ENCODE assay signal across 8 cellular contexts in genomic region chr21:41169258-41169576, GRCh38. TPM values are rescaled to one million over a fixed set of nuclear protein-coding genes. Genes with fewer than 3 reads are reported as not detected.
A peak's percentile ranks its signal among the peaks of the same experiment; 100 is the strongest.
DNase-seq lines count a peak whose midpoint lies in the region; ATAC-seq and TF ChIP-seq lines count a peak whose summit lies in the region.

No MANE protein-coding gene starts in this region.

- BruUV-seq in OCI-LY7 (replicated peaks; lab: Mats Ljungman, UMichigan), result no TSS peak

- H3K9ac ChIP-seq in Loucy (ENCODE audit: low read depth, low read length, poor library complexity, severe bottlenecking), result peak overlapping the region; percentile 57

- H3K36me3 Mint-ChIP-seq in endothelial cell (ENCODE audit: low read depth, unreplicated experiment) (peaks cover 14% of the 10 kb centered on the region), nephron (ENCODE audit: low read depth) (no peaks in the 10 kb centered on the region)

- H4K20me1 ChIP-seq in Loucy (ENCODE audit: insufficient read depth, low read length, poor library complexity, severe bottlenecking) (peaks cover 8% of the 10 kb centered on the region), OCI-LY7 (ENCODE audit: insufficient read depth, low read length) (no peaks in the 10 kb centered on the region)

- POLR2A ChIA-PET in OCI-LY7 (lab: Charles Lee), result no interaction called here

- H3K9me3 ChIP-seq in Loucy (ENCODE audit: insufficient read depth, low read depth, low read length) (no peaks in the 10 kb centered on the region), OCI-LY7 (ENCODE audit: low read length) (no peaks in the 10 kb centered on the region)

- H3K27me3 ChIP-seq in ACC112 (ENCODE audit: insufficient read depth, low read length) (peaks cover 15% of the 10 kb centered on the region; the same call in 1 of the 2 replicates), Loucy (ENCODE audit: insufficient read depth, low read length, poor library complexity, severe bottlenecking) (no peaks in the 10 kb centered on the region)

- DNase-seq in endothelial cell (ENCODE audit: low spot score), result no peak
- DNase-seq in ACHN, result no peak
- DNase-seq in posterior cingulate gyrus, result no peak
- no peak for DNase-seq in OCI-LY7 (ENCODE audit: low spot score)

- H3K4me1 ChIP-seq in ACC112 (ENCODE audit: control insufficient read depth, insufficient read depth, low read length, unreplicated experiment) (peaks cover 7% of the 10 kb centered on the region), Loucy (ENCODE audit: insufficient read depth, low read length, poor library complexity, severe bottlenecking) (peaks cover 42% of the 10 kb centered on the region), OCI-LY7 (ENCODE audit: insufficient read depth, low read length, poor library complexity, severe bottlenecking) (no peaks in the 10 kb centered on the region)

- peak overlapping the region; percentile 92 for H3K4me3 Mint-ChIP-seq in endothelial cell (ENCODE audit: unreplicated experiment)
- peak overlapping the region; percentile 89 to 96 (median 92) for H3K4me3 Mint-ChIP-seq in nephron

- H3K36me3 ChIP-seq in ACC112 (ENCODE audit: insufficient read depth, low read length) (no peaks in the 10 kb centered on the region), Loucy (ENCODE audit: insufficient read depth, low read length) (no peaks in the 10 kb centered on the region), OCI-LY7 (ENCODE audit: insufficient read depth, low read length) (no peaks in the 10 kb centered on the region)

- H2AFZ ChIP-seq in ACC112 (ENCODE audit: low read length, unreplicated experiment) (peak overlapping the region; percentile 62), Loucy (ENCODE audit: low read length) (no peak overlapping the region), OCI-LY7 (ENCODE audit: low read length) (no peak overlapping the region)

- 0 out of 2 replicates have a peak, but pooled peaks cover 4% of the 10 kb centered on the region for H3F3A ChIP-seq in Loucy (ENCODE audit: low read depth)

- H3K27ac Mint-ChIP-seq in endothelial cell (ENCODE audit: unreplicated experiment) (peak overlapping the region; percentile 70), nephron (peak overlapping the region in 2 of 3 experiments; percentile 77 to 83)

- CTCF ChIA-PET in OCI-LY7 (lab: Charles Lee; ENCODE audit: unreplicated experiment), result no interaction called here

- no peaks in the 10 kb centered on the region for H3K9me3 Mint-ChIP-seq in endothelial cell (ENCODE audit: unreplicated experiment)
- no peaks in the 10 kb centered on the region for H3K9me3 Mint-ChIP-seq in nephron

- in situ Hi-C loops in ACHN (cut with HindIII; ENCODE audit: low pct_ligation_motif_present, low pct_unique_long_range_greater_than_20kb, low sequenced_read_pairs), result no loop called here

- H3K4me1 Mint-ChIP-seq in endothelial cell (ENCODE audit: unreplicated experiment) (peaks cover 33% of the 10 kb centered on the region), nephron (peaks cover 27% of the 10 kb centered on the region)

- no peak for ATAC-seq in GM21447 (IDR thresholded peaks at IDR 0.05; ENCODE audit: unreplicated experiment)

- H3K4me2 ChIP-seq in Loucy (ENCODE audit: low read depth, low read length, poor library complexity, severe bottlenecking) (peak overlapping the region; percentile 92), OCI-LY7 (ENCODE audit: low read length) (no peak overlapping the region)

- H3K27me3 Mint-ChIP-seq in endothelial cell (ENCODE audit: unreplicated experiment) (peaks cover 11% of the 10 kb centered on the region), nephron (ENCODE audit: low read depth) (peaks cover 16% of the 10 kb centered on the region)

- H3K27ac ChIP-seq in ACC112 (ENCODE audit: low read depth, low read length) (no peak overlapping the region), OCI-LY7 (ENCODE audit: low read depth, low read length, poor library complexity, severe bottlenecking) (no peak overlapping the region)

- no peaks in the 10 kb centered on the region for H3K9me2 ChIP-seq in Loucy (replicated peaks; ENCODE audit: low read depth, low read length)
- no peaks in the 10 kb centered on the region for H3K9me2 ChIP-seq in OCI-LY7 (ENCODE audit: insufficient read depth, low read length)

- intact Hi-C loops in posterior cingulate gyrus (cut with DNase I), result no loop called here
- intact Hi-C loops in OCI-LY7 (cut with micrococcal nuclease; ENCODE audit: unreplicated experiment), result no loop called here

- H3K79me2 ChIP-seq in ACC112 (ENCODE audit: control insufficient read depth, insufficient read depth, low read length, unreplicated experiment) (no peaks in the 10 kb centered on the region), Loucy (ENCODE audit: insufficient read depth, low read length) (peaks cover 24% of the 10 kb centered on the region; the same call in 1 of the 2 replicates), OCI-LY7 (ENCODE audit: insufficient read depth, low read depth, low read length) (no peaks in the 10 kb centered on the region)

- H3K4me3 ChIP-seq in ACC112 (ENCODE audit: low read depth, low read length) (peak overlapping the region; percentile 90), Loucy (ENCODE audit: low read length, poor library complexity, severe bottlenecking) (peak overlapping the region; percentile 82), OCI-LY7 (ENCODE audit: low read depth, low read length, poor library complexity, severe bottlenecking) (no peak overlapping the region)

- TF ChIP-seq CTCF in Loucy (conservative IDR thresholded peaks at IDR 0.05; ENCODE audit: low read length) (no peak), endothelial cell (IDR thresholded peaks at IDR 0.05; ENCODE audit: unreplicated experiment) (no peak), nephron (IDR thresholded peaks at IDR 0.05; ENCODE audit: unreplicated experiment in 3 of 3) (no peak), OCI-LY7 (conservative IDR thresholded peaks at IDR 0.05; ENCODE audit: low read length) (no peak)

RNA-seq across cellular contexts. Expression of gene BACE2, which starts 1.3 kb away (rescaled TPM):
- total RNA-seq in endothelial cell (ENCODE audit: unreplicated experiment) (151 TPM), OCI-LY7 (2022) (not detected in 2 replicates)
- total RNA-seq in OCI-LY7 (2014; rRNA removed; shearing (Covaris generic)), result not detected in 2 replicates

Comparison
In these comparisons a context has a peak if more than half of its experiments do, and no peak if none do; other contexts are left out.
1. RNA of gene BACE2, which starts 1.3 kb away (total RNA-seq): 151 TPM in endothelial cell (single experiment); not detected in OCI-LY7; every median in the first group is over 100 times any median in the second.